ENCODE assay signal across 9 cellular contexts in the genomic region with DNA sequence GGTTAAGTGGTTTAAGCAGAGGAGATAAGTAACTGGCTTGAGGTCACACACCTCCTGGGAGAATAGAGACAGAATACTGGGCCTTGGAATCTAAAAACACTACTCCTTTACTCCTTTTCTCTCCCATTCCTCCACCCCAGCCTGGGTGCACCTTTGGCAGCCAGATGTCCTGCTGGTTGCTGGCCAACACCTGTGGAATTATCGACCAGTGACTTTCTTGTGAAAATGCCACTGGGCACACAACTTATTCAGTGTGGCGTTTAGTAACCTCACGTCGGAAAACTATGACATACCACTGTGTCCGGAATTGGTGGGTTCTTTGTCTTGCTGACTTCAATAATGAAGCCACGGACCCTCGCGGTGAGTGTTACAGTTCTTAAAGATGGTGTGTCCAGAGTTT. TPM values are rescaled to one million over a fixed set of nuclear protein-coding genes. Genes with fewer than 3 reads are reported as not detected.
"Had no signal": no experiment of that assay in that cellular context is flagged by ENCODE, and none has a peak within 500 bp of the region (broad histone marks: within the 10 kb centered on the region; RNA-seq: fewer than 3 reads in every experiment).

No MANE protein-coding gene starts in this region.

- ATAC-seq: HepG2, K562 had no signal

- FAIRE-seq: HepG2, HTR-8/SVneo, K562 had no signal

- H3K27me3 Mint-ChIP-seq: IgD-negative memory B cell had no signal

- H3K4me3 Mint-ChIP-seq: IgD-negative memory B cell had no signal

- DNase-seq: IMR-90, KBM-7, KG1 had no signal

- H3K27ac Mint-ChIP-seq: IgD-negative memory B cell had no signal

- H3K4me3 ChIP-seq: K562 had no signal

- H3K27ac ChIP-seq: HL-60 had no signal

RNA-seq across cellular contexts. Expression of a gene that starts 26.4 kb away (rescaled TPM):
- total RNA-seq: HT-29, IMR-90, K562 had no signal
- polyA plus RNA-seq: IgD-negative memory B cell, IMR-90, K562 had no signal

RNA-seq across cellular contexts. Expression of a gene that starts 30.2 kb away (rescaled TPM):
- total RNA-seq: IMR-90, K562 had no signal
- polyA plus RNA-seq: IgD-negative memory B cell, IMR-90, K562 had no signal
